10 cellular contexts compared by ENCODE assay signal in the genomic region with DNA sequence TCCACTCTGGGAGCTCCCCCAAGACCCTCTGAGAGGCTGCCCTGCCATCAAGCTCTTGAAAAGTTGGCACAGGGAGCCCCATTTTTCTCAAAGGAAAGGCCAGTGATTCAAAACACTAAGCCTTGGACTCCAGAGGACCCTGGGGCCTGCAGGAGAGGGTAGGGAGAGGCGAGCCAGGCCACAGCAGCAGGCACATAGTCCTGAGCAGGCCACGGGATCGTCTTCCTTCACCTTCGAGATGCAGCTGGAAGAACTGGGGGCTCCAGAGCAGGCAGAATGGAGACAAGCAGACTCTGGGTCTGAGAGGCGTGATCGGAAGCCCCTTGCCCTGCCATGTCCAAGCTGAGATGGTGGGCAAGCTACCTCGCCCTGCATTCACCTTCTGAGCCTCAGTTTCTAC.
"Had no signal": no experiment of that assay in that cellular context is flagged by ENCODE, and none has a peak within 500 bp of the region (broad histone marks: within the 10 kb centered on the region; RNA-seq: fewer than 3 reads in every experiment).

No MANE protein-coding gene starts in this region.

- H3K27ac Mint-ChIP-seq: activated CD4-positive, alpha-beta memory T cell treated with anti-CD3 and anti-CD28 coated beads for 36 hours; activated naive CD8-positive, alpha-beta T cell treated with anti-CD3 and anti-CD28 coated beads, Interleukin-2, amount 10 ng/mL, durations not matched to agents 7 days and 5 days; activated T-cell treated with anti-CD3 and anti-CD28 coated beads, Interleukin-2, amount 50 U/mL, for 72 hours had no signal

- H3K4me1 Mint-ChIP-seq: activated naive CD8-positive, alpha-beta T cell treated with anti-CD3 and anti-CD28 coated beads, Interleukin-2, amount 10 ng/mL, durations not matched to agents 7 days and 5 days had no signal

- H3K27me3 Mint-ChIP-seq: activated CD4-positive, alpha-beta memory T cell treated with anti-CD3 and anti-CD28 coated beads for 36 hours had no signal

- H3K27me3 ChIP-seq: foreskin keratinocyte had no signal

- ATAC-seq: activated T-cell treated with anti-CD3 and anti-CD28 coated beads, Interleukin-2, amount 50 U/mL, for 72 hours; foreskin keratinocyte had no signal

- H3K9ac ChIP-seq: parathyroid adenoma had no signal

- H3K4me3 Mint-ChIP-seq: activated CD4-positive, alpha-beta memory T cell treated with anti-CD3 and anti-CD28 coated beads for 36 hours; activated naive CD8-positive, alpha-beta T cell treated with anti-CD3 and anti-CD28 coated beads, Interleukin-2, amount 10 ng/mL, durations not matched to agents 7 days and 5 days; activated T-cell treated with anti-CD3 and anti-CD28 coated beads, Interleukin-2, amount 50 U/mL, for 72 hours; neural crest cell had no signal

- H3K36me3 Mint-ChIP-seq: activated CD4-positive, alpha-beta memory T cell treated with anti-CD3 and anti-CD28 coated beads for 36 hours; activated naive CD8-positive, alpha-beta T cell treated with anti-CD3 and anti-CD28 coated beads, Interleukin-2, amount 10 ng/mL, durations not matched to agents 7 days and 5 days had no signal

- H3K27ac ChIP-seq: foreskin keratinocyte, parathyroid adenoma had no signal

- DNase-seq: activated CD4-positive, alpha-beta memory T cell treated with anti-CD3 and anti-CD28 coated beads for 36 hours; activated CD4-positive, alpha-beta T cell treated with anti-CD3 and anti-CD28 coated beads for 1 hour; activated CD8-positive, alpha-beta memory T cell treated with anti-CD3 and anti-CD28 coated beads, Interleukin-2, amount 50 U/mL, for 4 hours; activated naive CD8-positive, alpha-beta T cell treated with anti-CD3 and anti-CD28 coated beads, Interleukin-2, amount 10 ng/mL, durations not matched to agents 7 days and 5 days; activated T-cell treated with anti-CD3 and anti-CD28 coated beads, Interleukin-2, amount 50 U/mL, for 72 hours; foreskin keratinocyte; stimulated activated CD4-positive, alpha-beta T cell treated with anti-CD3 and anti-CD28 coated beads, Interleukin-15, amount 100 ng/mL, for 24 hours; stimulated activated CD4-positive, alpha-beta T cell treated with anti-CD3 and anti-CD28 coated beads, Interleukin-4, amount 100 ng/mL, for 4 hours had no signal

- H3K9me3 Mint-ChIP-seq: activated CD4-positive, alpha-beta memory T cell treated with anti-CD3 and anti-CD28 coated beads for 36 hours; activated naive CD8-positive, alpha-beta T cell treated with anti-CD3 and anti-CD28 coated beads, Interleukin-2, amount 10 ng/mL, durations not matched to agents 7 days and 5 days; activated T-cell treated with anti-CD3 and anti-CD28 coated beads, Interleukin-2, amount 50 U/mL, for 72 hours; neural crest cell had no signal
